1 cellular context compared by ENCODE assay signal in the genomic region with DNA sequence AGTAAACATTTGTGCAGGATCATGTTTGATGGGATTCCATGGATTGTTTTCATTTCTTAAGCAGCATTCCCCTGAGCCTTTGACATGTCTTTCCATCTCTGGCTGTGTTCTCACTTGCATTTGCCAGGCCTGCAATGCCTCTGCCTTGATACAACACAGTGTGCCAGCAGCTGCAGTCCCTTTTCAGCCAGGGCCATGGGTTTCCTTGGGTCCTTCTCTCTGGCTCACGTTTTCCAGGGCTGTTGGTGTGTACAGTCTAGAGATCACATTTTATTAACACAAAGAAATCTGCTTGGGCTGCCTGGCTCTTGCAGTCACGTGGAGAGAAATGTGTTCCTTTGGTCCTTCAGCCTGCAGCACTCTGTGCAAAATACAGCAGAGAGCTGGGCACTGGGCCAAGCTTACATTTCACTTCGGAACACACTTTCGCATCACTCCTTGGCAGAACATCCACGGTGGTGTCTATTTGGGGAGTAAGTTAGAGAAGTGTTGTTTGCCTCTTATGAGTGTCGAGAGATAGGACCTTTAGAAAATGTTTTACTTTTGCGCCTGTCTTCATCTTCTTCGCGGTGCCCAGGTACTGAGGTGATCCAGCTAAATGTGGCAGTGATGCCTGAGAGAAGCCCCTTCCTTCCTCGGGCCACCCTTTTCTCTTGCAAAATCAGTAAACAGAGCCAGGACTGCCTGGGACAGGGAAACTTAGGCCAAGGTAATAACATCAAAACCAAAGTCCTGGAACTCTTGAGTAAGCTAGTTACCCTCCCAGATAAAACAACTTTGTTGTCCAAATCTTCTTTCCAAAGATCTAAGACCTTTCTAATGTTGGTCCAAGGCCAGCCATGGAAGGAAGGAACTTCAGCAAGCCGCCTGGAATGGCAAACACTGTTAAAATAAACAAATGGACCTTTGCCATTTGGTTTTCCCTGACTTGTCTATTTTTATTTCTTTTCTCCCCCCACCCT.
TF ChIP-seq lines count a peak whose summit lies in the region.

No MANE protein-coding gene starts in this region.

TF ChIP-seq in HepG2, 621 proteins besides CTCF, POLR2A, EP300 and RAD21 (continued from another document and continues in another):
- TF ChIP-seq, protein P1, sequence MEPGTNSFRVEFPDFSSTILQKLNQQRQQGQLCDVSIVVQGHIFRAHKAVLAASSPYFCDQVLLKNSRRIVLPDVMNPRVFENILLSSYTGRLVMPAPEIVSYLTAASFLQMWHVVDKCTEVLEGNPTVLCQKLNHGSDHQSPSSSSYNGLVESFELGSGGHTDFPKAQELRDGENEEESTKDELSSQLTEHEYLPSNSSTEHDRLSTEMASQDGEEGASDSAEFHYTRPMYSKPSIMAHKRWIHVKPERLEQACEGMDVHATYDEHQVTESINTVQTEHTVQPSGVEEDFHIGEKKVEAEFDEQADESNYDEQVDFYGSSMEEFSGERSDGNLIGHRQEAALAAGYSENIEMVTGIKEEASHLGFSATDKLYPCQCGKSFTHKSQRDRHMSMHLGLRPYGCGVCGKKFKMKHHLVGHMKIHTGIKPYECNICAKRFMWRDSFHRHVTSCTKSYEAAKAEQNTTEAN (CRISPR knock-in tag; conservative IDR thresholded peaks at IDR 0.05): 0 out of 2 replicates have a peak, but pooled peaks have one; percentile 71
- TF ChIP-seq PCBP1 (IDR thresholded peaks at IDR 0.05; ENCODE audit: borderline replicate concordance, low read depth, low read length) (no peak), ZNF329 (CRISPR knock-in tag; IDR thresholded peaks at IDR 0.05; ENCODE audit: low read depth) (no peak; the same call in 1 of the 2 replicates), XBP1 (CRISPR knock-in tag; IDR thresholded peaks at IDR 0.05) (no peak), SNAI1 (CRISPR knock-in tag; IDR thresholded peaks at IDR 0.05; ENCODE audit: borderline replicate concordance) (no peak), FOXO1 (CRISPR knock-in tag; IDR thresholded peaks at IDR 0.05) (peak; percentile 99), ZNF782 (CRISPR knock-in tag; IDR thresholded peaks at IDR 0.05; ENCODE audit: borderline replicate concordance) (no peak; the same call in 1 of the 2 replicates), ARNT2 (CRISPR knock-in tag; IDR thresholded peaks at IDR 0.05; ENCODE audit: low read depth) (no peak), ZUFSP (CRISPR knock-in tag; IDR thresholded peaks at IDR 0.05; ENCODE audit: borderline replicate concordance) (no peak), ZNF773 (CRISPR knock-in tag; IDR thresholded peaks at IDR 0.05; ENCODE audit: borderline replicate concordance) (no peak), NFAT5 (CRISPR knock-in tag; IDR thresholded peaks at IDR 0.05) (no peak), ZNF83 (CRISPR knock-in tag; IDR thresholded peaks at IDR 0.05; ENCODE audit: borderline replicate concordance) (no peak; the same call in 1 of the 2 replicates), ARNTL (CRISPR knock-in tag; IDR thresholded peaks at IDR 0.05) (peak; percentile 99), SNAPC4 (CRISPR knock-in tag; IDR thresholded peaks at IDR 0.05) (no peak), IRF9 (CRISPR knock-in tag; IDR thresholded peaks at IDR 0.05; ENCODE audit: borderline replicate concordance) (no peak), SCMH1 (CRISPR knock-in tag; IDR thresholded peaks at IDR 0.05; ENCODE audit: borderline replicate concordance) (no peak), SATB2 (CRISPR knock-in tag; IDR thresholded peaks at IDR 0.05) (no peak; the same call in 1 of the 2 replicates), ZNF160 (CRISPR knock-in tag; IDR thresholded peaks at IDR 0.05) (no peak), RFX3 (CRISPR knock-in tag; IDR thresholded peaks at IDR 0.05) (0 out of 2 replicates have a peak, but pooled peaks have one; percentile 29)
- TF ChIP-seq, protein P2, sequence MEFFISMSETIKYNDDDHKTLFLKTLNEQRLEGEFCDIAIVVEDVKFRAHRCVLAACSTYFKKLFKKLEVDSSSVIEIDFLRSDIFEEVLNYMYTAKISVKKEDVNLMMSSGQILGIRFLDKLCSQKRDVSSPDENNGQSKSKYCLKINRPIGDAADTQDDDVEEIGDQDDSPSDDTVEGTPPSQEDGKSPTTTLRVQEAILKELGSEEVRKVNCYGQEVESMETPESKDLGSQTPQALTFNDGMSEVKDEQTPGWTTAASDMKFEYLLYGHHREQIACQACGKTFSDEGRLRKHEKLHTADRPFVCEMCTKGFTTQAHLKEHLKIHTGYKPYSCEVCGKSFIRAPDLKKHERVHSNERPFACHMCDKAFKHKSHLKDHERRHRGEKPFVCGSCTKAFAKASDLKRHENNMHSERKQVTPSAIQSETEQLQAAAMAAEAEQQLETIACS (CRISPR knock-in tag; IDR thresholded peaks at IDR 0.05): no peak
- TF ChIP-seq, protein P3, sequence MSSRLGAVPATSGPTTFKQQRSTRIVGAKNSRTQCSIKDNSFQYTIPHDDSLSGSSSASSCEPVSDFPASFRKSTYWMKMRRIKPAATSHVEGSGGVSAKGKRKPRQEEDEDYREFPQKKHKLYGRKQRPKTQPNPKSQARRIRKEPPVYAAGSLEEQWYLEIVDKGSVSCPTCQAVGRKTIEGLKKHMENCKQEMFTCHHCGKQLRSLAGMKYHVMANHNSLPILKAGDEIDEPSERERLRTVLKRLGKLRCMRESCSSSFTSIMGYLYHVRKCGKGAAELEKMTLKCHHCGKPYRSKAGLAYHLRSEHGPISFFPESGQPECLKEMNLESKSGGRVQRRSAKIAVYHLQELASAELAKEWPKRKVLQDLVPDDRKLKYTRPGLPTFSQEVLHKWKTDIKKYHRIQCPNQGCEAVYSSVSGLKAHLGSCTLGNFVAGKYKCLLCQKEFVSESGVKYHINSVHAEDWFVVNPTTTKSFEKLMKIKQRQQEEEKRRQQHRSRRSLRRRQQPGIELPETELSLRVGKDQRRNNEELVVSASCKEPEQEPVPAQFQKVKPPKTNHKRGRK (CRISPR knock-in tag; IDR thresholded peaks at IDR 0.05): no peak
- TF ChIP-seq, protein P4, sequence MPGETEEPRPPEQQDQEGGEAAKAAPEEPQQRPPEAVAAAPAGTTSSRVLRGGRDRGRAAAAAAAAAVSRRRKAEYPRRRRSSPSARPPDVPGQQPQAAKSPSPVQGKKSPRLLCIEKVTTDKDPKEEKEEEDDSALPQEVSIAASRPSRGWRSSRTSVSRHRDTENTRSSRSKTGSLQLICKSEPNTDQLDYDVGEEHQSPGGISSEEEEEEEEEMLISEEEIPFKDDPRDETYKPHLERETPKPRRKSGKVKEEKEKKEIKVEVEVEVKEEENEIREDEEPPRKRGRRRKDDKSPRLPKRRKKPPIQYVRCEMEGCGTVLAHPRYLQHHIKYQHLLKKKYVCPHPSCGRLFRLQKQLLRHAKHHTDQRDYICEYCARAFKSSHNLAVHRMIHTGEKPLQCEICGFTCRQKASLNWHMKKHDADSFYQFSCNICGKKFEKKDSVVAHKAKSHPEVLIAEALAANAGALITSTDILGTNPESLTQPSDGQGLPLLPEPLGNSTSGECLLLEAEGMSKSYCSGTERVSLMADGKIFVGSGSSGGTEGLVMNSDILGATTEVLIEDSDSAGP (CRISPR knock-in tag; IDR thresholded peaks at IDR 0.05; ENCODE audit: borderline replicate concordance): peak; percentile 39
